Comparison of ENCODE assay signal across 8 cellular contexts in the genomic region with DNA sequence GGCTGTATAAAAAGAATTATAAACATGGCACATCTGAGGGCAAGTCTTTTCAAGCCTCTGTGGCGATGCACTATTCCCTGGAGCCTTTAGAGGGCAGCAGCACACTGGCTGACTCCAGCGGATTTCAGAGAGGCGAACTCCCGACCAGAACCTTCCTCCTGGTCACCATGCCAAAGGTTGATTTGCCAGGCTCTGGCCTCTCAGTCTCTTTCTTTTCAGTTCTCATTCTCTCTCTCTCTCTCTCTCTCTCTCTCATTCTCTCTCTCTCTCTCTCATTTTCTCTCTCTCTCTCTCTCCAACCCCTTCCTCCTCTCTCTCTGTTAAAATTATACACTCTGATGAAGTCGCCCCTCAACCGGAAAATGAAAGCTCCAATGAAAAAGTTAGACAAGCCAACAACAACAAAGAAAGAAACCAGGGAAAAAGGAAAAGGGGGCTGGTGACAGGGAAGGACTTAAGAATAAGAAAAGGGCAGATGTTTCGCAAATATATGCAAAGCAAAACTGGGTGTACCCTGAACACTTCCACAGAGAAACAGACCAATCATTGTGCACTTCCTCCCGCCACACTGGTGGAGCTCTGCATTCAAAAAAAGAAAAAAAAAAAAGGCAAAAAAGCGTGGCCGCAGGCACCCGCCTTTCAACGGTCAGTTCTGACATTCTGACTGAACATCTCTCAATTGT.
DNase-seq lines count a peak whose midpoint lies in the region; ATAC-seq, FAIRE-seq and TF ChIP-seq lines count a peak whose summit lies in the region.

No MANE protein-coding gene starts in this region.

- H3K27me3 ChIP-seq in DND-41 (ENCODE audit: insufficient read depth, low read length, poor library complexity) (no peaks in the 10 kb centered on the region), KMS-11 (ENCODE audit: insufficient read depth, low read depth) (no peaks in the 10 kb centered on the region), SK-N-SH (ENCODE audit: insufficient read depth) (no peaks in the 10 kb centered on the region), pancreas (no peaks in the 10 kb centered on the region), thoracic aorta (replicated peaks; ENCODE audit: insufficient read depth) (no peaks in the 10 kb centered on the region)

- TF ChIP-seq EP300 in SK-N-SH (IDR thresholded peaks at IDR 0.05; ENCODE audit: borderline replicate concordance in 1 of 2, low read depth in 1 of 2, low read length in 1 of 2) = no peak

- H3K36me3 ChIP-seq in DND-41 (ENCODE audit: insufficient read depth, low read length) (no peaks in the 10 kb centered on the region), KMS-11 (ENCODE audit: insufficient read depth) (no peaks in the 10 kb centered on the region), SK-N-SH (replicated peaks in 1 of 2; ENCODE audit: control insufficient read depth in 1 of 2, insufficient read depth in 2 of 2, low read length in 1 of 2) (peaks cover 9 to 12% of the 10 kb centered on the region in 2 experiments), pancreas (peaks cover 3 to 24% (median 7%) of the 10 kb centered on the region in 3 donors), thoracic aorta (peaks cover 7% of the 10 kb centered on the region)

- H3K27ac ChIP-seq in DND-41 (ENCODE audit: low read length) (no peak overlapping the region), KMS-11 (no peak overlapping the region), SK-N-SH (ENCODE audit: low read depth in 2 of 2, low read length in 1 of 2) (peak overlapping the region; percentile 8 to 37; a peak in 1 of 4 replicates), pancreas (peak overlapping the region in 1 of 4 donors; percentile 64), thoracic aorta (peak overlapping the region; percentile 63 to 64)

- peak; percentile 47 for FAIRE-seq in pancreas (lab: Jason Lieb, UNC)

- H3K4me1 ChIP-seq in DND-41 (ENCODE audit: insufficient read depth, low read length) (no peaks in the 10 kb centered on the region), KMS-11 (ENCODE audit: low read depth, poor library complexity, severe bottlenecking) (no peaks in the 10 kb centered on the region), SK-N-SH (ENCODE audit: control insufficient read depth in 1 of 2, insufficient read depth in 2 of 2, low read depth in 1 of 2, low read length in 1 of 2) (peaks cover 7 to 16% of the 10 kb centered on the region in 2 experiments; a peak in 2 of 4 replicates), pancreas (no peaks in the 10 kb centered on the region), thoracic aorta (ENCODE audit: control insufficient read depth in 1 of 2, low read depth in 2 of 2) (peaks cover 19 to 32% of the 10 kb centered on the region in 2 donors)

- peak; percentile 97 for TF ChIP-seq RAD21 in SK-N-SH (IDR thresholded peaks at IDR 0.05; ENCODE audit: low read length)

- no peaks in the 10 kb centered on the region for H3K27me3 Mint-ChIP-seq in activated naive CD4-positive, alpha-beta T cell treated with anti-CD3 and anti-CD28 coated beads, Interleukin-2, amount 50 U/mL, for 24 hours

- no peaks in the 10 kb centered on the region for H3K9me3 ChIP-seq in DND-41 (ENCODE audit: insufficient read depth, low read length, severe bottlenecking)
- H3K9me3 ChIP-seq in SK-N-SH = no peaks in the 10 kb centered on the region
- H3K9me3 ChIP-seq in pancreas = no peaks in the 10 kb centered on the region
- no peaks in the 10 kb centered on the region for H3K9me3 ChIP-seq in thoracic aorta

- H2AFZ ChIP-seq in DND-41 (ENCODE audit: low read depth, low read length) (peak overlapping the region; percentile 37; the same call in 1 of the 2 replicates), KMS-11 (ENCODE audit: low read depth) (peak overlapping the region; percentile 58), SK-N-SH (ENCODE audit: low read depth) (no peak overlapping the region)

- TF ChIP-seq CTCF in DND-41 (IDR thresholded peaks at IDR 0.05; ENCODE audit: borderline replicate concordance, extremely low read depth, low read length, poor library complexity, severe bottlenecking) (peak; percentile 90), KMS-11 (conservative IDR thresholded peaks at IDR 0.05; ENCODE audit: low read depth, low read length) (peak; percentile 96), SK-N-SH (IDR thresholded peaks at IDR 0.05) (peak; percentile 96), pancreas (IDR thresholded peaks at IDR 0.05) (peak; percentile 84 to 89 (median 86)), thoracic aorta (IDR thresholded peaks at IDR 0.05) (peak; percentile 92)

- no peaks in the 10 kb centered on the region for H3K9me3 Mint-ChIP-seq in activated naive CD4-positive, alpha-beta T cell treated with anti-CD3 and anti-CD28 coated beads, Interleukin-2, amount 50 U/mL, for 24 hours

- H3K9ac ChIP-seq in DND-41 (ENCODE audit: low read depth, low read length) = no peak overlapping the region
- no peak overlapping the region for H3K9ac ChIP-seq in KMS-11
- no peak overlapping the region for H3K9ac ChIP-seq in SK-N-SH

- H3K9me2 ChIP-seq in SK-N-SH = no peaks in the 10 kb centered on the region

- H3K79me2 ChIP-seq in DND-41 (ENCODE audit: insufficient read depth, low read length) = no peaks in the 10 kb centered on the region
- H3K79me2 ChIP-seq in KMS-11 (ENCODE audit: insufficient read depth, low read depth) = no peaks in the 10 kb centered on the region
- H3K79me2 ChIP-seq in SK-N-SH (ENCODE audit: insufficient read depth) = no peaks in the 10 kb centered on the region

- H4K20me1 ChIP-seq in DND-41 (ENCODE audit: insufficient read depth, low read length) (no peaks in the 10 kb centered on the region), KMS-11 (ENCODE audit: insufficient read depth) (no peaks in the 10 kb centered on the region), SK-N-SH (ENCODE audit: insufficient read depth) (no peaks in the 10 kb centered on the region)

- H3K36me3 Mint-ChIP-seq in activated naive CD4-positive, alpha-beta T cell treated with anti-CD3 and anti-CD28 coated beads, Interleukin-2, amount 50 U/mL, for 24 hours = peaks cover 3% of the 10 kb centered on the region

- peak overlapping the region; percentile 92 for H3K4me3 Mint-ChIP-seq in activated naive CD4-positive, alpha-beta T cell treated with anti-CD3 and anti-CD28 coated beads, Interleukin-2, amount 50 U/mL, for 24 hours

- H3K27ac Mint-ChIP-seq in activated naive CD4-positive, alpha-beta T cell treated with anti-CD3 and anti-CD28 coated beads, Interleukin-2, amount 50 U/mL, for 24 hours = no peak overlapping the region

- 63% methylated on average over 12 of the region's 12 CpGs for WGBS in SK-N-SH (ENCODE audit: low lambda C conversion rate)
- WGBS in pancreas, 2 donors = 37 to 48% methylated on average over 12 of the region's 12 CpGs

- peaks cover 5% of the 10 kb centered on the region for H3F3A ChIP-seq in SK-N-SH (replicated peaks; ENCODE audit: insufficient read depth)

- H3K4me2 ChIP-seq in DND-41 (ENCODE audit: insufficient read depth, low read length) = no peak overlapping the region
- H3K4me2 ChIP-seq in KMS-11 = peak overlapping the region; percentile 7
- peak overlapping the region; percentile 48; the same call in 1 of the 2 replicates for H3K4me2 ChIP-seq in SK-N-SH

- H3K4me3 ChIP-seq in DND-41 (ENCODE audit: low read depth in 1 of 2, low read length in 2 of 2) (no peak overlapping the region), KMS-11 (IDR thresholded peaks at IDR 0.05; ENCODE audit: insufficient read depth, low read depth, low read length) (no peak overlapping the region), SK-N-SH (ENCODE audit: low read depth in 2 of 2, low read length in 1 of 2) (no peak overlapping the region; a peak in 1 of 4 replicates), pancreas (peak overlapping the region in 1 of 4 donors; percentile 23), thoracic aorta (peak overlapping the region; percentile 74)

- peaks cover 10% of the 10 kb centered on the region for H3K4me1 Mint-ChIP-seq in activated naive CD4-positive, alpha-beta T cell treated with anti-CD3 and anti-CD28 coated beads, Interleukin-2, amount 50 U/mL, for 24 hours

- ATAC-seq in DND-41 (ENCODE audit: insufficient read depth, low read depth) (peak; percentile 95), GM21526 (IDR thresholded peaks at IDR 0.05; ENCODE audit: low FRiP score, unreplicated experiment) (peak; percentile 85), pancreas (peak; percentile 88 to 98 (median 98)), thoracic aorta (ENCODE audit: insufficient number of reproducible peaks, low FRiP score, low read depth) (peak; percentile 39)

- intact Hi-C loops in pancreas (cut with DNase I) = no loop called here

- POLR2A ChIA-PET in SK-N-SH (lab: Yijun Ruan, JAX) = no interaction called here

- DNase-seq in DND-41 (peak; percentile 66), SK-N-SH (peak; percentile 61), glomerular visceral epithelial cell (ENCODE audit: extremely low spot score) (peak; percentile 76), pancreas (peak; percentile 65 to 84 (median 80)), thoracic aorta (ENCODE audit: low spot score) (peak; percentile 50)

- CTCF ChIA-PET in SK-N-SH (lab: Yijun Ruan, JAX) = interaction anchor here (0.6 to 8.1 kb wide), 52 partner anchors 8 to 1434 kb away, joined by 3 to 248 read pairs (median 4); no protein-coding TSS in a partner anchor

TF ChIP-seq in SK-N-SH, 30 proteins besides CTCF, POLR2A, EP300 and RAD21:
- TF ChIP-seq SMC3 (IDR thresholded peaks at IDR 0.05; ENCODE audit: low read depth, low read length) (peak; percentile 85), CHD2 (IDR thresholded peaks at IDR 0.05; ENCODE audit: low read length, partially characterized antibody) (no peak)

Comparison
In these comparisons a context has a peak if more than half of its experiments do, and no peak if none do; other contexts are left out.
1. ATAC-seq: peak in every context shown above with its lines; median percentile 98 in pancreas; 95 in DND-41; 85 in GM21526; 39 in thoracic aorta.
2. H3K27ac ChIP-seq: peak in SK-N-SH (2 of 2) and thoracic aorta (2 of 2); none in DND-41 (single experiment) and KMS-11 (single experiment).
3. Peak in every context shown above with its lines, with median percentiles within 50 percentile points of each other: DNase-seq and CTCF ChIP-seq.